1 cellular context compared by ENCODE assay signal in the genomic region with DNA sequence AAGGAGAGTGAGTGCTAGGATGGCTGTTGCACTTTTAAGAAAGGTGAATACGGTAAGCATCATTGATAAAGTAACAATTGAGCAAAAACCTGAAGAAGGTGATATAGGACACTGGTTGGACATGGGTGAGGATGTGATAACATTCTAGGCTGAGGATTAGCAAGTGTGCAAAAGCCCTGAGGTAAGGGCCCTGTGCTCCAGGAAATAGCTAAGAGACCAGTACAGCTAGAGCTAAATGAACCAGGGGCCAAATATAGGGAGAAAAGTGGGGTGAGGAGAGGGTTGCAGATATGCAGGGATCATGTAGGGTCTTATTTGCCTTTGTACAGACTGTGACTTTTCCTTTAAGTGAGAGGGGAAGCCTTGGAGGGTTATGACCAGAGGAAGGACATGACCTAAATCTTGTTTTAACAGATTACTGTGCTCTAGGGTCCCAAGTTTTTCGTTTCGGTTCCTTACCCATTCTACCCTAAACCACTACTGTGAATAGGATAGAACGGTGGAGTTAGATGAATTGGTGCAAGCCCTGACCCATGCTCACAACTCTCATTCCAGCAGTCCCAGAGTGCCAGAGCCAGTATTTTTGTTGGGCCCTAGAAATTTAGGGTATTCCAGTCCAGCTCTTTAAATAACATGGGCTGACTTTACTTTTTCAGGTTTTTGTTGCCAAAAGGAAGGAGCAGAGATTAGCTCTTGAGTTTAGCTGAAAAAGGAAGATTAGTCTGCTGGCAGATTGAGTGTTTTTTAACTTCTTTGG.
TF ChIP-seq lines count a peak whose summit lies in the region.

No MANE protein-coding gene starts in this region.

TF ChIP-seq in endothelial cell of umbilical vein, 7 proteins besides CTCF, POLR2A, EP300 and RAD21 (continued from another document):
- TF ChIP-seq MYC (IDR thresholded peaks at IDR 0.05; ENCODE audit: low read depth, low read length) (no peak), GATA2 (IDR thresholded peaks at IDR 0.05; ENCODE audit: insufficient read depth, insufficient read length, low read depth, low read length) (no peak), POLR2AphosphoS5 (IDR thresholded peaks at IDR 0.05; ENCODE audit: insufficient read depth, low read depth, low read length) (no peak), JUN (IDR thresholded peaks at IDR 0.05; ENCODE audit: borderline replicate concordance, insufficient read depth, insufficient read length, low read depth) (no peak)
TF ChIP-seq in endothelial cell of umbilical vein: peak in this region for 0.
